ENCODE assay signal across 27 cellular contexts in genomic region chr2:40665493-40666232, GRCh38.
A peak's percentile ranks its signal among the peaks of the same experiment; 100 is the strongest.
DNase-seq lines count a peak whose midpoint lies in the region; ATAC-seq, FAIRE-seq and TF ChIP-seq lines count a peak whose summit lies in the region.
"Had no signal": no experiment of that assay in that cellular context is flagged by ENCODE, and none has a peak within 500 bp of the region (broad histone marks: within the 10 kb centered on the region; RNA-seq: fewer than 3 reads in every experiment).

No MANE protein-coding gene starts in this region.

- ATAC-seq in gastroesophageal sphincter (no peak), thoracic aorta (ENCODE audit: insufficient number of reproducible peaks, low FRiP score, low read depth) (no peak), HG03097 (IDR thresholded peaks at IDR 0.05; ENCODE audit: low FRiP score, unreplicated experiment) (no peak), left colon (no peak)
- ATAC-seq: CD8-positive, alpha-beta T cell; Right ventricle myocardium inferior; SK-N-SH treated with all-trans-retinoic acid at 6 μM for 48 hours had no signal

- TF ChIP-seq EP300 in gastroesophageal sphincter (IDR thresholded peaks at IDR 0.05) = no peak

- H3K9me3 ChIP-seq in gastroesophageal sphincter (no peaks in the 10 kb centered on the region), thoracic aorta (no peaks in the 10 kb centered on the region)
- H3K9me3 ChIP-seq: Caco-2, MG63, SJCRH30 had no signal

- H3K4me3 ChIP-seq in gastroesophageal sphincter (no peak overlapping the region), thoracic aorta (no peak overlapping the region)
- H3K4me3 ChIP-seq: MG63, PC-9, SJCRH30 had no signal

- in situ Hi-C loops in ACHN (cut with HindIII; ENCODE audit: low pct_ligation_motif_present, low pct_unique_long_range_greater_than_20kb, low sequenced_read_pairs) = no loop called here

- peak overlapping the region in 3 of 4 donors; percentile 1 to 36 (median 30) for H3K27ac ChIP-seq in gastroesophageal sphincter
- peak overlapping the region; percentile 28 to 37 for H3K27ac ChIP-seq in thoracic aorta
- H3K27ac ChIP-seq: C4-2B, PC-9, SJCRH30 had no signal

- TF ChIP-seq CTCF in gastroesophageal sphincter (IDR thresholded peaks at IDR 0.05) (no peak), thoracic aorta (IDR thresholded peaks at IDR 0.05) (no peak)

- TF ChIP-seq POLR2A in gastroesophageal sphincter (IDR thresholded peaks at IDR 0.05) = no peak

- intact Hi-C loops in left colon (cut with DNase I, micrococcal nuclease) = no loop called here

- 50 to 88% methylated on average over 1 to 3 of the region's 3 CpGs for WGBS in gastroesophageal sphincter (ENCODE audit: low coverage in 1 of 2), 2 donors

- no peaks in the 10 kb centered on the region for H3K27me3 ChIP-seq in gastroesophageal sphincter
- H3K27me3 ChIP-seq in thoracic aorta (replicated peaks; ENCODE audit: insufficient read depth) = no peaks in the 10 kb centered on the region
- H3K27me3 ChIP-seq: MG63, SJCRH30 had no signal

- peak; percentile 29 for FAIRE-seq in TTC549 (lab: Jason Lieb, UNC)
- FAIRE-seq: A204.1, H54 had no signal

- DNase-seq in HEK293T (ENCODE audit: extremely low spot score) (no peak), thoracic aorta (ENCODE audit: low spot score) (no peak), ACHN (no peak), kidney tubule cell (ENCODE audit: low spot score) (no peak), left colon (no peak)
- DNase-seq: Caco-2; CD8-positive, alpha-beta T cell; DND-41; KBM-7; MG63; NCI-H1105 treated with DMSO at 0.1 percent for 48 hours; NCI-H146; NCI-H1930; NCI-H2107; NCI-H526; NCI-H82; NK-92 treated with Interleukin-12 subunit alpha and Interleukin-12 subunit beta, amount 100 ng/mL, for 24 hours; PC-9; SJCRH30 had no signal

- POLR2A ChIA-PET in HEK293T (lab: Yijun Ruan, JAX) = no interaction called here

- CTCF ChIA-PET in HEK293T (lab: Yijun Ruan, JAX) = interaction anchor here (0.7 kb wide), 1 partner anchor 115 kb away, joined by 3 read pairs; no protein-coding TSS in a partner anchor

- H3K36me3 ChIP-seq in gastroesophageal sphincter (no peaks in the 10 kb centered on the region), thoracic aorta (no peaks in the 10 kb centered on the region)
- H3K36me3 ChIP-seq: MG63, SJCRH30 had no signal

- peaks cover 0 to 24% (median 4%) of the 10 kb centered on the region in 3 donors for H3K4me1 ChIP-seq in gastroesophageal sphincter
- peaks cover 16 to 29% of the 10 kb centered on the region in 2 donors for H3K4me1 ChIP-seq in thoracic aorta (ENCODE audit: control insufficient read depth in 1 of 2, low read depth in 2 of 2)
- H3K4me1 ChIP-seq: Caco-2, SJCRH30 had no signal

TF ChIP-seq in HEK293T, 16 proteins besides CTCF, POLR2A, EP300 and RAD21:
- TF ChIP-seq FOXK2 (IDR thresholded peaks at IDR 0.05) (no peak), FOXA1 (IDR thresholded peaks at IDR 0.05) (no peak), PKNOX1 (IDR thresholded peaks at IDR 0.05) (peak; percentile 94)
TF ChIP-seq in HEK293T: peak in this region for 1.
